Comparison of ENCODE assay signal across 1 cellular context in genomic region chr16:4116328-4117249, GRCh38.
TF ChIP-seq lines count a peak whose summit lies in the region.

Gene ADCY9 (minus strand): TSS chr16:4116442. CDS start chr16:4115442, 1,000 bp downstream.

TF ChIP-seq in HepG2, 621 proteins besides CTCF, POLR2A, EP300 and RAD21 (continued from another document and continues in another):
- TF ChIP-seq ZNF407 (CRISPR knock-in tag; IDR thresholded peaks at IDR 0.05; ENCODE audit: not compliant biosample characterization) = no peak
- TF ChIP-seq TEF (CRISPR knock-in tag; IDR thresholded peaks at IDR 0.05) = no peak
- TF ChIP-seq BCL3 (CRISPR knock-in tag; IDR thresholded peaks at IDR 0.05) = 0 out of 2 replicates have a peak, but pooled peaks have one; percentile 74
- 0 out of 2 replicates have a peak, but pooled peaks have one; percentile 37 for TF ChIP-seq EEA1 (CRISPR knock-in tag; IDR thresholded peaks at IDR 0.05; ENCODE audit: borderline replicate concordance)
- TF ChIP-seq U2AF1 (optimal IDR thresholded peaks at IDR 0.05; ENCODE audit: low read depth, low read length) = peak; percentile 49
- no peak for TF ChIP-seq NFIB (CRISPR knock-in tag; IDR thresholded peaks at IDR 0.05; ENCODE audit: borderline replicate concordance)
- no peak for TF ChIP-seq ZNF746 (CRISPR knock-in tag; IDR thresholded peaks at IDR 0.05)
- no peak for TF ChIP-seq CCAR2 (optimal IDR thresholded peaks at IDR 0.05; ENCODE audit: low read depth, low read length)
- TF ChIP-seq ZNF160 (CRISPR knock-in tag; IDR thresholded peaks at IDR 0.05) = no peak
- no peak for TF ChIP-seq ZNF766 (CRISPR knock-in tag; IDR thresholded peaks at IDR 0.05; ENCODE audit: borderline replicate concordance)
- TF ChIP-seq USF2 (IDR thresholded peaks at IDR 0.05; ENCODE audit: low read depth, low read length) = no peak
- no peak for TF ChIP-seq USF2 (CRISPR knock-in tag; IDR thresholded peaks at IDR 0.05; ENCODE audit: borderline replicate concordance)
- no peak for TF ChIP-seq CREB1 (IDR thresholded peaks at IDR 0.05)
- TF ChIP-seq CREB1 (CRISPR knock-in tag; IDR thresholded peaks at IDR 0.05) = no peak
- no peak for TF ChIP-seq ATF1 (CRISPR knock-in tag; IDR thresholded peaks at IDR 0.05)
- TF ChIP-seq KAT8 (CRISPR knock-in tag; IDR thresholded peaks at IDR 0.05) = no peak
- TF ChIP-seq RAD51 (IDR thresholded peaks at IDR 0.05; ENCODE audit: borderline replicate concordance) = no peak
- no peak for TF ChIP-seq NAIF1 (CRISPR knock-in tag; IDR thresholded peaks at IDR 0.05; ENCODE audit: borderline replicate concordance)
- no peak for TF ChIP-seq MIER3 (CRISPR knock-in tag; IDR thresholded peaks at IDR 0.05; ENCODE audit: borderline replicate concordance)
- TF ChIP-seq FUBP1 (CRISPR knock-in tag; IDR thresholded peaks at IDR 0.05; ENCODE audit: borderline replicate concordance) = no peak
- TF ChIP-seq HMGXB4 (CRISPR knock-in tag; IDR thresholded peaks at IDR 0.05; ENCODE audit: borderline replicate concordance in 1 of 2, low read depth in 1 of 2) = peak; percentile 38 to 53; a peak in 1 of 4 replicates
- TF ChIP-seq THRA (CRISPR knock-in tag; IDR thresholded peaks at IDR 0.05; ENCODE audit: borderline replicate concordance) = no peak
- TF ChIP-seq BRCA1 (CRISPR knock-in tag; IDR thresholded peaks at IDR 0.05) = 0 out of 2 replicates have a peak, but pooled peaks have one; percentile 44
- no peak for TF ChIP-seq PLSCR1 (CRISPR knock-in tag; IDR thresholded peaks at IDR 0.05; ENCODE audit: borderline replicate concordance)
- peak; percentile 62; the same call in 1 of the 2 replicates for TF ChIP-seq KMT2A (CRISPR knock-in tag; IDR thresholded peaks at IDR 0.05)
- TF ChIP-seq SIX4 (CRISPR knock-in tag; IDR thresholded peaks at IDR 0.05) = no peak
- TF ChIP-seq ARNT (IDR thresholded peaks at IDR 0.05) = no peak
- peak; percentile 58; the same call in 1 of the 2 replicates for TF ChIP-seq ERF (CRISPR knock-in tag; IDR thresholded peaks at IDR 0.05)
- TF ChIP-seq POLR2AphosphoS5 (IDR thresholded peaks at IDR 0.05; ENCODE audit: low read depth, low read length) = 0 out of 2 replicates have a peak, but pooled peaks have one; percentile 40
- no peak for TF ChIP-seq CENPBD1 (CRISPR knock-in tag; IDR thresholded peaks at IDR 0.05; ENCODE audit: borderline replicate concordance, low read depth)
- TF ChIP-seq ZGPAT (CRISPR knock-in tag; IDR thresholded peaks at IDR 0.05) = peak; percentile 63; the same call in 1 of the 2 replicates
- TF ChIP-seq DDIT3 (CRISPR knock-in tag; IDR thresholded peaks at IDR 0.05) = no peak
- no peak for TF ChIP-seq ZNF775 (CRISPR knock-in tag; IDR thresholded peaks at IDR 0.05; ENCODE audit: borderline replicate concordance)
- TF ChIP-seq ZNF660 (CRISPR knock-in tag; IDR thresholded peaks at IDR 0.05; ENCODE audit: borderline replicate concordance, low read depth) = no peak
- no peak for TF ChIP-seq KLF9 (CRISPR knock-in tag; IDR thresholded peaks at IDR 0.05; ENCODE audit: low read depth)
- TF ChIP-seq REL (CRISPR knock-in tag; conservative IDR thresholded peaks at IDR 0.05) = no peak
- no peak for TF ChIP-seq CEBPB (IDR thresholded peaks at IDR 0.05; ENCODE audit: borderline replicate concordance, low read depth, low read length)
- TF ChIP-seq ASH2L (IDR thresholded peaks at IDR 0.05; ENCODE audit: insufficient read length, low read depth, low read length) = peak; percentile 41
- 0 out of 2 replicates have a peak, but pooled peaks have one; percentile 51 for TF ChIP-seq TOPORS (CRISPR knock-in tag; IDR thresholded peaks at IDR 0.05)
- TF ChIP-seq MXD4 (CRISPR knock-in tag; IDR thresholded peaks at IDR 0.05) = no peak
- no peak for TF ChIP-seq CHD4 (IDR thresholded peaks at IDR 0.05; ENCODE audit: borderline replicate concordance, low read length)
